In genomic region chr19:51904331-51905165, GRCh38 we compare ENCODE assay signal across 8 cellular contexts. TPM values are rescaled to one million over a fixed set of nuclear protein-coding genes. Genes with fewer than 3 reads are reported as not detected.
A peak's percentile ranks its signal among the peaks of the same experiment; 100 is the strongest.
DNase-seq lines count a peak whose midpoint lies in the region; TF ChIP-seq lines count a peak whose summit lies in the region.

TSS of gene ZNF649 (minus strand) at chr19:51905017. CDS start at chr19:51900107, 4,910 bp downstream.

- H3K4me3 ChIP-seq in AG10803 (ENCODE audit: low read length) (peak within 1 kb of the TSS; percentile 90), esophagus muscularis mucosa (peak within 1 kb of the TSS; percentile 66 to 72 (median 70)), mucosa of rectum (ENCODE audit: low read length in 2 of 2) (peak within 1 kb of the TSS; percentile 92 to 95)

- DNase-seq in AG10803 (ENCODE audit: low read depth) (peak; percentile 82), HPDE6-E6E7 (ENCODE audit: extremely low spot score) (peak; percentile 85), OCI-M2 (lab: John Stamatoyannopoulos, UW; ENCODE audit: unreplicated experiment) (peak; percentile 67), esophagus muscularis mucosa (ENCODE audit: extremely low spot score) (peak; percentile 92)
- peak; percentile 87 to 88 for DNase-seq in activated T-cell treated with anti-CD3 and anti-CD28 coated beads, Interleukin-2, amount 50 U/mL, for 48 hours
- DNase-seq in stimulated activated CD8-positive, alpha-beta memory T cell treated with anti-CD3 and anti-CD28 coated beads, Interleukin-4, amount 100 ng/mL, for 1 hour (ENCODE audit: low read depth in 2 of 2, low spot score in 1 of 2) = peak; percentile 47 to 67

- TF ChIP-seq POLR2A in GM19099 (IDR thresholded peaks at IDR 0.05; ENCODE audit: extremely low read depth, insufficient read length, low read depth) (peak; percentile 58), esophagus muscularis mucosa (IDR thresholded peaks at IDR 0.05; ENCODE audit: low read depth) (no peak)

- H3K9me3 ChIP-seq in esophagus muscularis mucosa (peaks cover 0 to 14% (median 3%) of the 10 kb centered on the region in 4 donors), mucosa of rectum (ENCODE audit: control insufficient read depth in 2 of 2, low read length in 2 of 2) (peaks cover 17 to 20% of the 10 kb centered on the region in 2 donors)

- peaks cover 0 to 30% (median 0%) of the 10 kb centered on the region in 4 donors for H3K27me3 ChIP-seq in esophagus muscularis mucosa
- H3K27me3 ChIP-seq in mucosa of rectum (ENCODE audit: control insufficient read depth in 2 of 2, insufficient read depth in 2 of 2, low read length in 2 of 2) = no peaks in the 10 kb centered on the region

- intact Hi-C loops in esophagus muscularis mucosa (cut with DNase I) = loop anchor here (2.0 kb wide), 1 partner anchor 22 kb away; the partner anchor contains the start of gene ZNF613

- under 1% methylated on average over 28 of the region's 43 CpGs for WGBS in esophagus muscularis mucosa

- H3K9ac ChIP-seq in mucosa of rectum (ENCODE audit: low read depth in 1 of 2, low read length in 2 of 2) = peak within 1 kb of the TSS; percentile 78 to 87

- H3K36me3 ChIP-seq in esophagus muscularis mucosa = peaks cover 4 to 23% (median 10%) of the 10 kb centered on the region in 4 donors
- H3K36me3 ChIP-seq in mucosa of rectum (ENCODE audit: control insufficient read depth in 2 of 2, insufficient read depth in 2 of 2, low read length in 2 of 2) = peaks cover 8 to 13% of the 10 kb centered on the region in 2 donors

- H3K4me1 ChIP-seq in esophagus muscularis mucosa (peaks cover 8 to 20% (median 15%) of the 10 kb centered on the region in 4 donors), mucosa of rectum (ENCODE audit: control insufficient read depth in 2 of 2, insufficient read depth in 2 of 2, low read length in 2 of 2) (peaks cover 0 to 3% of the 10 kb centered on the region in 2 donors)

- TF ChIP-seq CTCF in AG10803 (conservative IDR thresholded peaks at IDR 0.05; ENCODE audit: low read length) (no peak; the same call in 1 of the 2 replicates), esophagus muscularis mucosa (IDR thresholded peaks at IDR 0.05) (no peak)

- H3K27ac ChIP-seq in esophagus muscularis mucosa (replicated peaks in 1 of 4) (peak within 1 kb of the TSS; percentile 81 to 88 (median 86)), mucosa of rectum (ENCODE audit: low read depth in 2 of 2, low read length in 2 of 2) (peak within 1 kb of the TSS; percentile 75 to 78)

- no peak for TF ChIP-seq EP300 in esophagus muscularis mucosa (IDR thresholded peaks at IDR 0.05)

RNA-seq across cellular contexts. Expression of gene ZNF649, which starts in this region (rescaled TPM):
- total RNA-seq in esophagus muscularis mucosa = 10 to 100 TPM in 3 of 4 donors, 1 to 10 TPM in 1; 9.1 to 15.0 (median 13.6) TPM

Comparison
In these comparisons a context has a peak if more than half of its experiments do, and no peak if none do; other contexts are left out.
1. Peak in every context shown above with its lines: DNase-seq, H3K4me3 ChIP-seq and H3K27ac ChIP-seq.